ENCODE assay signal across 31 cellular contexts in the genomic region with DNA sequence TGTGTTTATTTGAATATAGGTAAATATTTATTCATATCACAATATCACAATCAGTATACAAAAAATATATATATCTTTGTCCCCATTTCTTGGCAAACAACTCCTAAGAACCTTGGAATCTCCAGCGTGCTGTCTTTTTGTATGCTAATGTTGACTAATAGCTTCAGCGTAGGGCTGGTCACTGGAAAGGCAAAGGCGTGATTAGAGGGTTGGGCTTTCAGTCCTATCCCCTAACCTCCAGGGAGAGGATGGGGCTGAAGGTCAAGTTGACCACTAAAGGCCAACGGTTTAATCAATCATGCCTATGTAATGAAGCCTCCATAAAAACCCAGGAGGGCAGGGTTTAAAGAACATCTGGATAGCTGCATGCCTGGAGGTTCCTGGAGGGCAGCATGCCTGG.
"Had no signal": no experiment of that assay in that cellular context is flagged by ENCODE, and none has a peak within 500 bp of the region (broad histone marks: within the 10 kb centered on the region; RNA-seq: fewer than 3 reads in every experiment).

No MANE protein-coding gene starts in this region.

- H3K4me3 Mint-ChIP-seq: activated CD4-positive, alpha-beta memory T cell treated with anti-CD3 and anti-CD28 coated beads, Interleukin-2, amount 10 ng/mL, durations not matched to agents 7 days and 5 days; activated CD8-positive, alpha-beta memory T cell treated with anti-CD3 and anti-CD28 coated beads, Interleukin-2, amount 10 ng/mL, durations not matched to agents 7 days and 5 days; activated naive CD8-positive, alpha-beta T cell treated with anti-CD3 and anti-CD28 coated beads for 36 hours; T-cell had no signal

- H3K36me3 Mint-ChIP-seq: activated CD8-positive, alpha-beta memory T cell treated with anti-CD3 and anti-CD28 coated beads, Interleukin-2, amount 10 ng/mL, durations not matched to agents 7 days and 5 days; activated naive CD8-positive, alpha-beta T cell treated with anti-CD3 and anti-CD28 coated beads for 36 hours; T-cell had no signal

- H3K27ac Mint-ChIP-seq: activated CD4-positive, alpha-beta memory T cell treated with anti-CD3 and anti-CD28 coated beads, Interleukin-2, amount 10 ng/mL, durations not matched to agents 7 days and 5 days; activated CD8-positive, alpha-beta memory T cell treated with anti-CD3 and anti-CD28 coated beads, Interleukin-2, amount 10 ng/mL, durations not matched to agents 7 days and 5 days; activated naive CD8-positive, alpha-beta T cell treated with anti-CD3 and anti-CD28 coated beads for 36 hours; T-cell had no signal

- DNase-seq: activated CD4-positive, alpha-beta memory T cell treated with anti-CD3 and anti-CD28 coated beads, Interleukin-2, amount 10 ng/mL, durations not matched to agents 7 days and 5 days; activated CD4-positive, alpha-beta T cell treated with anti-CD3 and anti-CD28 coated beads for 1 hour; activated CD4-positive, alpha-beta T cell treated with anti-CD3 and anti-CD28 coated beads for 48 hours; activated CD4-positive, CD25-positive, alpha-beta regulatory T cell; activated CD8-positive, alpha-beta memory T cell treated with anti-CD3 and anti-CD28 coated beads for 24 hours; activated CD8-positive, alpha-beta memory T cell treated with anti-CD3 and anti-CD28 coated beads, Interleukin-2, amount 10 ng/mL, durations not matched to agents 7 days and 5 days; activated CD8-positive, alpha-beta memory T cell treated with anti-CD3 and anti-CD28 coated beads, Interleukin-2, amount 50 U/mL, for 48 hours; activated effector memory CD4-positive, alpha-beta T cell treated with Interleukin-2 at 50 U/mL for 16 hours; activated naive CD4-positive, alpha-beta T cell treated with anti-CD3 and anti-CD28 coated beads, Interleukin-2, amount 50 U/mL, for 16 hours; activated naive CD8-positive, alpha-beta T cell treated with anti-CD3 and anti-CD28 coated beads for 36 hours; activated T-cell treated with anti-CD3 and anti-CD28 coated beads, Interleukin-2, amount 50 U/mL, for 48 hours; amniotic stem cell; aorta; brain microvascular endothelial cell; NCI-H1048; NCI-H1105 treated with DMSO at 0.1 percent for 48 hours; NCI-H1436; NCI-H1694; NCI-H1930; NCI-H2081 treated with DMSO at 0.1 percent for 48 hours; NCI-H345; NCI-H524 treated with DMSO at 0.1 percent for 48 hours; PC-9; SIG-M5; T-cell; T-helper 2 cell; T-helper 9 cell had no signal

- H3K27me3 ChIP-seq: brain microvascular endothelial cell had no signal

- H3K9me3 Mint-ChIP-seq: activated naive CD8-positive, alpha-beta T cell treated with anti-CD3 and anti-CD28 coated beads for 36 hours had no signal

- H3K36me3 ChIP-seq: brain microvascular endothelial cell had no signal

- ATAC-seq: activated CD8-positive, alpha-beta memory T cell treated with anti-CD3 and anti-CD28 coated beads, Interleukin-2, amount 10 ng/mL, durations not matched to agents 7 days and 5 days; Right ventricle myocardium inferior; SK-N-SH treated with all-trans-retinoic acid at 6 μM for 48 hours; T-cell had no signal

- H2AFZ ChIP-seq: PC-9 had no signal

- H3K4me1 Mint-ChIP-seq: activated CD4-positive, alpha-beta memory T cell treated with anti-CD3 and anti-CD28 coated beads, Interleukin-2, amount 10 ng/mL, durations not matched to agents 7 days and 5 days; activated CD8-positive, alpha-beta memory T cell treated with anti-CD3 and anti-CD28 coated beads, Interleukin-2, amount 10 ng/mL, durations not matched to agents 7 days and 5 days; activated naive CD8-positive, alpha-beta T cell treated with anti-CD3 and anti-CD28 coated beads for 36 hours; T-cell had no signal

- H3K27me3 Mint-ChIP-seq: activated CD4-positive, alpha-beta memory T cell treated with anti-CD3 and anti-CD28 coated beads, Interleukin-2, amount 10 ng/mL, durations not matched to agents 7 days and 5 days; activated CD8-positive, alpha-beta memory T cell treated with anti-CD3 and anti-CD28 coated beads, Interleukin-2, amount 10 ng/mL, durations not matched to agents 7 days and 5 days; activated naive CD8-positive, alpha-beta T cell treated with anti-CD3 and anti-CD28 coated beads for 36 hours; T-cell had no signal

- H3K27ac ChIP-seq: brain microvascular endothelial cell, PC-9, RWPE1, VCaP had no signal

- H3K4me2 ChIP-seq: PC-9 had no signal

- H3K4me3 ChIP-seq: PC-9 had no signal
